Comparison of ENCODE assay signal across 8 cellular contexts in the genomic region with DNA sequence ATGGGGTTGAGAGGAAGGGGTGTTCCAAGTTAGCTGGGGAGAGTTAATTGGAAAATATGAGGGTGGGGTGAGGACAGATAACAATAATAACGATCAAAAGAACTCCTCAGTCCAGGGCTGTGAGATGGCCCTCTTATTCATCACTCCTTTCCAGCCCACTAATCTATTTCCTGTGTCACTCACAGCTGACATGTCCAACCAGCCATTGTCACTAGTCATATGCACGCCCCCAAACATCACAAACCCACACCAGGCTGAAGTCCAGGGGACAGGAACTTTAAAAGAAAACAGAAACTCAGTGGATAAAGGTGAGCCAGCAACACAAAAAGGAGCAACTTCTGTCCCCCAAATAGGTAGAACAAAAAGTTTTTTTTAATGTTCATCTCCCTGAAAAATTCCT. TPM values are rescaled to one million over a fixed set of nuclear protein-coding genes. Genes with fewer than 3 reads are reported as not detected.
DNase-seq lines count a peak whose midpoint lies in the region; ATAC-seq and TF ChIP-seq lines count a peak whose summit lies in the region.

No MANE protein-coding gene starts in this region.

- H3K27me3 ChIP-seq in left lung (no peaks in the 10 kb centered on the region), transverse colon (no peaks in the 10 kb centered on the region)

- TF ChIP-seq POLR2A in transverse colon (IDR thresholded peaks at IDR 0.05), result no peak

- no peaks in the 10 kb centered on the region for H3K9me3 ChIP-seq in left lung
- no peaks in the 10 kb centered on the region for H3K9me3 ChIP-seq in transverse colon

- H3K4me1 Mint-ChIP-seq in activated naive CD4-positive, alpha-beta T cell treated with anti-CD3 and anti-CD28 coated beads for 36 hours (ENCODE audit: low read depth), result peaks cover 16% of the 10 kb centered on the region
- H3K4me1 Mint-ChIP-seq in activated T-helper 2 cell treated with anti-CD3 and anti-CD28 coated beads, Interferon-gamma antibody, Interleukin-2, Interleukin-4, amounts not matched to agents 10 μg/mL and 5 μg/mL and 100 μg/mL, durations not matched to agents 14 hours and 24 hours and 36 hours (ENCODE audit: low read depth), result peaks cover 24% of the 10 kb centered on the region

- H3K27ac Mint-ChIP-seq in activated naive CD4-positive, alpha-beta T cell treated with anti-CD3 and anti-CD28 coated beads for 36 hours, result no peak overlapping the region
- peak overlapping the region; percentile 43 for H3K27ac Mint-ChIP-seq in activated T-helper 2 cell treated with anti-CD3 and anti-CD28 coated beads, Interferon-gamma antibody, Interleukin-2, Interleukin-4, amounts not matched to agents 10 μg/mL and 5 μg/mL and 100 μg/mL, durations not matched to agents 14 hours and 24 hours and 36 hours

- H3K27me3 Mint-ChIP-seq in activated naive CD4-positive, alpha-beta T cell treated with anti-CD3 and anti-CD28 coated beads for 36 hours (ENCODE audit: low read depth), result no peaks in the 10 kb centered on the region
- H3K27me3 Mint-ChIP-seq in activated T-helper 2 cell treated with anti-CD3 and anti-CD28 coated beads, Interferon-gamma antibody, Interleukin-2, Interleukin-4, amounts not matched to agents 10 μg/mL and 5 μg/mL and 100 μg/mL, durations not matched to agents 14 hours and 24 hours and 36 hours (ENCODE audit: low read depth), result peaks cover 5% of the 10 kb centered on the region

- 12 to 16% methylated on average over 2 of the region's 2 CpGs for WGBS in transverse colon (ENCODE audit: low coverage in 1 of 2), 2 donors

- peak overlapping the region; percentile 7 to 79 for H3K27ac ChIP-seq in left lung
- H3K27ac ChIP-seq in transverse colon, result no peak overlapping the region

- H3K4me3 ChIP-seq in left lung (peak overlapping the region; percentile 67 to 76), transverse colon (peak overlapping the region; percentile 54 to 93 (median 88))

- ATAC-seq in left lung (no peak), HG02970 (IDR thresholded peaks at IDR 0.05; ENCODE audit: low FRiP score, unreplicated experiment) (no peak)

- no peaks in the 10 kb centered on the region for H3K9me3 Mint-ChIP-seq in activated naive CD4-positive, alpha-beta T cell treated with anti-CD3 and anti-CD28 coated beads for 36 hours
- no peaks in the 10 kb centered on the region for H3K9me3 Mint-ChIP-seq in activated T-helper 2 cell treated with anti-CD3 and anti-CD28 coated beads, Interferon-gamma antibody, Interleukin-2, Interleukin-4, amounts not matched to agents 10 μg/mL and 5 μg/mL and 100 μg/mL, durations not matched to agents 14 hours and 24 hours and 36 hours

- intact Hi-C loops in activated naive CD4-positive, alpha-beta T cell treated with anti-CD3 and anti-CD28 coated beads for 36 hours (cut with micrococcal nuclease), result loop anchor here (2.0 to 5.0 kb wide), 3 partner anchors 429 to 648 kb away; partner anchors contain the start of genes MYG1, PFDN5 and SPRYD3
- intact Hi-C loops in activated T-helper 2 cell treated with anti-CD3 and anti-CD28 coated beads, Interferon-gamma antibody, Interleukin-2, Interleukin-4, amounts not matched to agents 10 μg/mL and 5 μg/mL and 100 μg/mL, durations not matched to agents 14 hours and 24 hours and 36 hours (cut with micrococcal nuclease), result no loop called here
- intact Hi-C loops in left lung (cut with DNase I) (no loop called here), transverse colon (cut with DNase I; ENCODE audit: low total_unique reads) (no loop called here)

- CTCF ChIA-PET in activated naive CD4-positive, alpha-beta T cell treated with anti-CD3 and anti-CD28 coated beads for 36 hours (lab: Charles Lee), result interaction anchor here (0.7 to 13.6 kb wide), 2 partner anchors 19 to 24 kb away, joined by 4 to 231 read pairs; no protein-coding TSS in a partner anchor

- no peak for TF ChIP-seq EP300 in transverse colon (IDR thresholded peaks at IDR 0.05; ENCODE audit: low read depth)

- H3K4me1 ChIP-seq in left lung (peaks cover 8 to 25% of the 10 kb centered on the region in 2 donors), transverse colon (peaks cover 10 to 20% (median 17%) of the 10 kb centered on the region in 4 donors)

- TF ChIP-seq CTCF in left lung (IDR thresholded peaks at IDR 0.05) (no peak), transverse colon (IDR thresholded peaks at IDR 0.05) (no peak)

- H3K4me3 Mint-ChIP-seq in activated naive CD4-positive, alpha-beta T cell treated with anti-CD3 and anti-CD28 coated beads for 36 hours, result peak overlapping the region; percentile 92
- peak overlapping the region; percentile 88 for H3K4me3 Mint-ChIP-seq in activated T-helper 2 cell treated with anti-CD3 and anti-CD28 coated beads, Interferon-gamma antibody, Interleukin-2, Interleukin-4, amounts not matched to agents 10 μg/mL and 5 μg/mL and 100 μg/mL, durations not matched to agents 14 hours and 24 hours and 36 hours (ENCODE audit: low read depth)

- in situ Hi-C loops in transverse colon (cut with MboI; ENCODE audit: low pct_ligation_motif_present in 1 of 4, low pct_unique_long_range_greater_than_20kb in 1 of 4, low sequenced_read_pairs in 3 of 4), result no loop called here

- H3K36me3 ChIP-seq in left lung (peaks cover 6 to 37% of the 10 kb centered on the region in 2 donors), transverse colon (peaks cover 0 to 31% (median 4%) of the 10 kb centered on the region in 4 donors)

- DNase-seq in activated naive CD4-positive, alpha-beta T cell treated with anti-CD3 and anti-CD28 coated beads for 36 hours, result no peak
- DNase-seq in activated naive CD4-positive, alpha-beta T cell treated with Interleukin-2 at 50 U/mL for 16 hours, result no peak
- DNase-seq in activated T-helper 2 cell treated with anti-CD3 and anti-CD28 coated beads, Interferon-gamma antibody, Interleukin-2, Interleukin-4, amounts not matched to agents 10 μg/mL and 5 μg/mL and 100 μg/mL, durations not matched to agents 14 hours and 24 hours and 36 hours (ENCODE audit: low spot score), result no peak
- DNase-seq in left lung (no peak), transverse colon (no peak), dedifferentiated amniotic fluid mesenchymal stem cell (ENCODE audit: extremely low spot score) (no peak), NCI-H510A treated with DMSO at 0.1 percent for 48 hours (lab: John Stamatoyannopoulos, UW) (no peak)

- no peaks in the 10 kb centered on the region for H3K36me3 Mint-ChIP-seq in activated naive CD4-positive, alpha-beta T cell treated with anti-CD3 and anti-CD28 coated beads for 36 hours (ENCODE audit: low read depth)
- H3K36me3 Mint-ChIP-seq in activated T-helper 2 cell treated with anti-CD3 and anti-CD28 coated beads, Interferon-gamma antibody, Interleukin-2, Interleukin-4, amounts not matched to agents 10 μg/mL and 5 μg/mL and 100 μg/mL, durations not matched to agents 14 hours and 24 hours and 36 hours (ENCODE audit: low read depth), result peaks cover 5% of the 10 kb centered on the region

RNA-seq across cellular contexts. Expression of gene CALCOCO1, which starts 0.9 kb away (rescaled TPM):
- total RNA-seq in activated naive CD4-positive, alpha-beta T cell treated with anti-CD3 and anti-CD28 coated beads for 36 hours, result 1 to 10 TPM; 8.1 to 8.3 TPM
- total RNA-seq in activated T-helper 2 cell treated with anti-CD3 and anti-CD28 coated beads, Interferon-gamma antibody, Interleukin-2, Interleukin-4, amounts not matched to agents 10 μg/mL and 5 μg/mL and 100 μg/mL, durations not matched to agents 14 hours and 24 hours and 36 hours, result 19.8 and 22.4 TPM in 2 replicates
- total RNA-seq in left lung (100 to 1,000 TPM in 1 of 2 donors, 10 to 100 TPM in 1; 74.8 to 186 TPM), transverse colon (100 to 1,000 TPM; 118 to 186 (median 168) TPM)

RNA-seq across cellular contexts. Expression of gene CISTR, which starts 25.4 kb away (rescaled TPM):
- total RNA-seq in activated naive CD4-positive, alpha-beta T cell treated with anti-CD3 and anti-CD28 coated beads for 36 hours, result not detected
- not detected in 2 replicates for total RNA-seq in activated T-helper 2 cell treated with anti-CD3 and anti-CD28 coated beads, Interferon-gamma antibody, Interleukin-2, Interleukin-4, amounts not matched to agents 10 μg/mL and 5 μg/mL and 100 μg/mL, durations not matched to agents 14 hours and 24 hours and 36 hours
- total RNA-seq in left lung, result not detected
- not detected for total RNA-seq in transverse colon

RNA-seq across cellular contexts. Expression of gene ATP5MC2, which starts 50.5 kb away (rescaled TPM):
- total RNA-seq in activated naive CD4-positive, alpha-beta T cell treated with anti-CD3 and anti-CD28 coated beads for 36 hours, result 100 to 1,000 TPM; 443 to 466 TPM
- 433 and 438 TPM in 2 replicates for total RNA-seq in activated T-helper 2 cell treated with anti-CD3 and anti-CD28 coated beads, Interferon-gamma antibody, Interleukin-2, Interleukin-4, amounts not matched to agents 10 μg/mL and 5 μg/mL and 100 μg/mL, durations not matched to agents 14 hours and 24 hours and 36 hours
- total RNA-seq in left lung (100 to 1,000 TPM; 247 to 263 TPM), transverse colon (100 to 1,000 TPM; 248 to 394 (median 337) TPM)

Comparison
In these comparisons a context has a peak if more than half of its experiments do, and no peak if none do; other contexts are left out.
1. H3K27ac ChIP-seq: peak in left lung (2 of 2); none in transverse colon (0 of 4).